24 cellular contexts compared by ENCODE assay signal in the genomic region with DNA sequence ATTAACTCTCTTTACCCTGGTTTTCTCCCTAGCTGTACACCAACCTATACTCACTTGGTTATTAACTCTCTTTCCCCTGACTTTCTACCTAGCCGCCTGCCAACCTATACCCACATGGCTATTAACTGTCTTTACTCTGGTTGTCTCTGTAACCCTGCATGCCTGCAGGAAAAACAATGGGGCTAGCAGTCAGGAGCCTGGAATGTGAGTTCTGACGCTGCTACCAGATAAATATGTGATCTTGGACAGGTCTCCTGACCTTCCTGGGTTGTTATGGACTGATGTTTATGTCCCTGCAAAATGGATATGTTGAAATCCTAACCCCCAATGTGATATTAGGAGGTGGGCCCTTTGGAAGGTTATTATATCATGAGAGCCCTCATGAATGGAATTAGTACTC.
DNase-seq lines count a peak whose midpoint lies in the region; ATAC-seq and TF ChIP-seq lines count a peak whose summit lies in the region.
"Had no signal": no experiment of that assay in that cellular context is flagged by ENCODE, and none has a peak within 500 bp of the region (broad histone marks: within the 10 kb centered on the region; RNA-seq: fewer than 3 reads in every experiment).

No MANE protein-coding gene starts in this region.

- DNase-seq in Right ventricle myocardium superior (no peak), right cardiac atrium (no peak), choroid plexus epithelial cell (ENCODE audit: low read depth) (peak; percentile 57), kidney tubule cell (ENCODE audit: low spot score) (peak; percentile 45), glomerular visceral epithelial cell (ENCODE audit: extremely low spot score) (no peak), amniotic stem cell (lab: John Stamatoyannopoulos, UW) (no peak)
- DNase-seq in activated CD4-positive, alpha-beta T cell treated with anti-CD3 and anti-CD28 coated beads, Interleukin-2, amount 50 U/mL, for 4 hours, result no peak
- DNase-seq: activated CD4-positive, alpha-beta T cell treated with anti-CD3 and anti-CD28 coated beads for 1 hour; activated CD8-positive, alpha-beta memory T cell treated with anti-CD3 and anti-CD28 coated beads for 24 hours; activated T-cell treated with anti-CD3 and anti-CD28 coated beads, Interleukin-2, amount 50 U/mL, for 1 hour; BE2C; Caco-2; DMS79; midbrain; NCI-H1092 treated with DMSO at 0.1 percent for 48 hours; NCI-H2029; stimulated activated CD8-positive, alpha-beta memory T cell treated with anti-CD3 and anti-CD28 coated beads, Interleukin-4, amount 100 ng/mL, for 48 hours had no signal

- no peak overlapping the region for H3K4me3 ChIP-seq in right cardiac atrium (ENCODE audit: low read length)
- H3K4me3 ChIP-seq in choroid plexus epithelial cell (ENCODE audit: low read depth, low read length), result no peak overlapping the region
- H3K4me3 ChIP-seq: cardiac muscle cell, prostate gland, tibial nerve had no signal

- intact Hi-C loops in Right ventricle myocardium superior (cut with DNase I) (loop anchor here (10.0 kb wide), 2 partner anchors 670 to 700 kb away; no protein-coding TSS in a partner anchor), right cardiac atrium (cut with DNase I) (loop anchor here in 3 of 4 donors (5.0 to 10.0 kb wide), 3 partner anchors 48 to 700 kb away; no protein-coding TSS in a partner anchor)

- WGBS in right cardiac atrium, result 70% methylated on average over 2 of the region's 2 CpGs

- no peak for TF ChIP-seq CTCF in choroid plexus epithelial cell (conservative IDR thresholded peaks at IDR 0.05; ENCODE audit: low read depth, low read length)

- no peaks in the 10 kb centered on the region for H3K9me3 ChIP-seq in right cardiac atrium (ENCODE audit: control insufficient read depth, low read length)
- H3K9me3 ChIP-seq: BE2C, Caco-2, prostate gland, tibial nerve had no signal

- H3K27me3 ChIP-seq in right cardiac atrium (ENCODE audit: control insufficient read depth, insufficient read depth), result no peaks in the 10 kb centered on the region
- H3K27me3 ChIP-seq: BE2C, cardiac muscle cell, tibial nerve had no signal

- H3K27ac ChIP-seq in right cardiac atrium (ENCODE audit: low read length), result no peak overlapping the region
- H3K27ac ChIP-seq: cardiac muscle cell, HL-60, prostate gland, tibial nerve had no signal

- peaks cover 1% of the 10 kb centered on the region for H3K4me1 ChIP-seq in right cardiac atrium (ENCODE audit: control insufficient read depth, insufficient read depth, low read length)
- H3K4me1 ChIP-seq: BE2C, Caco-2, prostate gland had no signal

- ATAC-seq in Right ventricle myocardium superior (ENCODE audit: poor library complexity), result peak; percentile 48
- ATAC-seq in right cardiac atrium, result no peak
- ATAC-seq in HG03439 (IDR thresholded peaks at IDR 0.05; ENCODE audit: unreplicated experiment), result no peak
- ATAC-seq: HepG2, left lobe of liver had no signal

Comparison
In these comparisons a context has a peak if more than half of its experiments do, and no peak if none do; other contexts are left out.
1. DNase-seq: peak in choroid plexus epithelial cell (single experiment) and kidney tubule cell (single experiment); none in Right ventricle myocardium superior (single experiment), right cardiac atrium (0 of 3), glomerular visceral epithelial cell (single experiment), amniotic stem cell (single experiment) and activated CD4-positive, alpha-beta T cell treated with anti-CD3 and anti-CD28 coated beads, Interleukin-2, amount 50 U/mL, for 4 hours (0 of 2).